Comparison of ENCODE assay signal across 8 cellular contexts in the genomic region with DNA sequence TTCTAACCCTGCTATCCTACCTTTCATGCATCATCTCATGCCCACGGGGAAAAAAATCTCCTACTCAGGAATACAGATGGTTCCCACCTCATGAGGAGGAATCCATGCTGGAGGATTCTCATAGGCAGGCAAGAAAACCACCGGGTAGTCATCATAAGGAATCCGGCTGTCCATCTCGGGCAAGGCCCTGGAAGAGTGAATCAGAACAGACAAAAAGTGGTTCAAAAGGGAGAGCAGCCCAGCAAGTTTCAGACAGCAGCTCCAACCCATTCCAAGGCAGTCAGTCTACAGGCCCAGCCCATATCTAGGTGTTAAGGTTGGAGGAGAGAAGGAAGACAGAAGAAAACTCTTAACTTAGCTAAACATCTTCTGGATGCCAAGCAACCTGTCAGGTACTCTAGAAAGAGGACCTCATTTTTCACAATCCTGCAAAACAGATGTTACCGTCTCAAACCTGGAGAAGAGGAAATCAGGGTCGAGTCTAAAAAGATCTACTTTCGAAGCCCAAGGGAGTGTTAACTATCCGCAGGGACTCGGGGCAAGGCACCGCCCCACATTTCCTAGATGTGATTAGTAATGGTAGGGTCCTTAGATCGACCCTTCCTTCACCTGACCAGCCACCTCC. TPM values are rescaled to one million over a fixed set of nuclear protein-coding genes. Genes with fewer than 3 reads are reported as not detected.
DNase-seq lines count a peak whose midpoint lies in the region; ATAC-seq and TF ChIP-seq lines count a peak whose summit lies in the region.

No MANE protein-coding gene starts in this region.

- POLR2A ChIA-PET in PC-3 (lab: Charles Lee; ENCODE audit: unreplicated experiment) = interaction anchor here (0.6 kb wide), 1 partner anchor 156 kb away, joined by 3 read pairs; a partner anchor contains a TSS

- ATAC-seq in GM19023 (IDR thresholded peaks at IDR 0.05; ENCODE audit: unreplicated experiment) = peak; percentile 27
- ATAC-seq in PC-3 = no peak

- H4K20me1 ChIP-seq in PC-3 (ENCODE audit: low read length) = peaks cover 9% of the 10 kb centered on the region

- H3K27me3 ChIP-seq in PC-3 (ENCODE audit: low read length) (no peaks in the 10 kb centered on the region), esophagus (ENCODE audit: control insufficient read depth in 1 of 2, insufficient read depth in 2 of 2, low read length in 2 of 2) (no peaks in the 10 kb centered on the region)

- peaks cover 2% of the 10 kb centered on the region for H3K9me3 Mint-ChIP-seq in progenitor cell of endocrine pancreas (ENCODE audit: low read depth)

- CTCF ChIA-PET in PC-3 (lab: Charles Lee) = interaction anchor here (0.7 to 2.0 kb wide), 2 partner anchors 156 to 188 kb away, joined by 3 to 8 read pairs; a partner anchor contains a TSS

- DNase-seq in PC-3 (peak; percentile 14), progenitor cell of endocrine pancreas (ENCODE audit: low spot score, unreplicated experiment) (no peak), nucleus accumbens (lab: John Stamatoyannopoulos, UW) (no peak), germinal center (ENCODE audit: low spot score) (no peak), NCI-H345 (lab: John Stamatoyannopoulos, UW) (no peak), H4 (ENCODE audit: low spot score) (no peak)

- no peaks in the 10 kb centered on the region for H3K27me3 Mint-ChIP-seq in progenitor cell of endocrine pancreas

- intact Hi-C loops in PC-3 (cut with micrococcal nuclease) = no loop called here

- H3K36me3 ChIP-seq in PC-3 (ENCODE audit: low read depth, low read length) (peaks cover 10% of the 10 kb centered on the region; the same call in 1 of the 2 replicates), esophagus (ENCODE audit: control insufficient read depth in 2 of 2, insufficient read depth in 2 of 2, low read length in 1 of 2) (peaks cover 0 to 5% of the 10 kb centered on the region in 2 donors)

- peak overlapping the region; percentile 94 for H2AFZ ChIP-seq in PC-3 (ENCODE audit: low read length)

- H3K9me3 ChIP-seq in PC-3 (ENCODE audit: low read length) = no peaks in the 10 kb centered on the region
- H3K9me3 ChIP-seq in esophagus (ENCODE audit: control insufficient read depth in 2 of 2, insufficient read depth in 1 of 2, low read depth in 1 of 2, low read length in 1 of 2) = no peaks in the 10 kb centered on the region

- peak overlapping the region; percentile 93 for H3K4me3 ChIP-seq in PC-3 (ENCODE audit: low read length)
- H3K4me3 ChIP-seq in esophagus (ENCODE audit: low read depth in 1 of 2, low read length in 2 of 2) = peak overlapping the region; percentile 52 to 73

- no peak for TF ChIP-seq CTCF in PC-3 (conservative IDR thresholded peaks at IDR 0.05; ENCODE audit: low read depth, low read length)
- TF ChIP-seq CTCF in progenitor cell of endocrine pancreas (IDR thresholded peaks at IDR 0.05; ENCODE audit: unreplicated experiment) = no peak

- peak overlapping the region; percentile 94 for H3K4me2 ChIP-seq in PC-3 (ENCODE audit: low read length)

- H3K9me2 ChIP-seq in PC-3 (replicated peaks; ENCODE audit: low read length) = no peaks in the 10 kb centered on the region

- H3K4me1 Mint-ChIP-seq in progenitor cell of endocrine pancreas (ENCODE audit: low read depth) = peaks cover 9% of the 10 kb centered on the region

- WGBS in esophagus, 2 donors = 22 to 50% methylated on average over 11 of the region's 11 CpGs

- no peaks in the 10 kb centered on the region for H3K36me3 Mint-ChIP-seq in progenitor cell of endocrine pancreas (ENCODE audit: insufficient read depth)

- peak overlapping the region; percentile 91 for H3K4me3 Mint-ChIP-seq in progenitor cell of endocrine pancreas (ENCODE audit: low read depth)

- H3K4me1 ChIP-seq in PC-3 (ENCODE audit: insufficient read depth, low read length) = peaks cover 23% of the 10 kb centered on the region
- H3K4me1 ChIP-seq in esophagus (ENCODE audit: control insufficient read depth in 2 of 2, insufficient read depth in 2 of 2, low read length in 1 of 2) = no peaks in the 10 kb centered on the region

- H3F3A ChIP-seq in PC-3 (ENCODE audit: low read length, unreplicated experiment) = peaks cover 5% of the 10 kb centered on the region

- H3K27ac ChIP-seq in PC-3 (ENCODE audit: low read length) (peak overlapping the region; percentile 7; the same call in 1 of the 2 replicates), esophagus (ENCODE audit: low read depth in 2 of 2, low read length in 1 of 2) (peak overlapping the region; percentile 71 to 84)

- peak overlapping the region; percentile 88 for H3K9ac ChIP-seq in PC-3 (ENCODE audit: low read length)

- peak overlapping the region; percentile 88 for H3K27ac Mint-ChIP-seq in progenitor cell of endocrine pancreas

- BruUV-seq in PC-3 (replicated peaks; lab: Mats Ljungman, UMichigan) = TSS peak; percentile 79

- peaks cover 53% of the 10 kb centered on the region for H3K79me2 ChIP-seq in PC-3 (ENCODE audit: low read length)

RNA-seq across cellular contexts. Expression of a gene that starts 0.4 kb away (rescaled TPM):
- total RNA-seq in PC-3 (2014; rRNA removed) = 69.5 and 83.0 TPM in 2 replicates
- 10 to 100 TPM; 54.2 to 78.0 TPM for polyA plus RNA-seq in esophagus
- 38.2 and 42.2 TPM in 2 replicates for total RNA-seq in progenitor cell of endocrine pancreas
- total RNA-seq in H4 (2014; rRNA removed; shearing (Covaris generic)) = 84.9 and 146 TPM in 2 replicates

RNA-seq across cellular contexts. Expression of a gene that starts 0.6 kb away (rescaled TPM):
- total RNA-seq in PC-3 (2014; rRNA removed) = 35.8 and 43.5 TPM in 2 replicates
- polyA plus RNA-seq in esophagus = 1 to 10 TPM; 1.7 to 3.5 TPM
- total RNA-seq in progenitor cell of endocrine pancreas = 17.0 and 18.0 TPM in 2 replicates
- total RNA-seq in H4 (2014; rRNA removed; shearing (Covaris generic)) = 37.5 TPM in 2 replicates

RNA-seq across cellular contexts. Expression of a gene that starts 7.3 kb away (rescaled TPM):
- total RNA-seq in PC-3 (2014; rRNA removed) (not detected in 2 replicates), progenitor cell of endocrine pancreas (not detected in 2 replicates)
- polyA plus RNA-seq in esophagus = not detected
- not detected in 2 replicates for total RNA-seq in H4 (2014; rRNA removed; shearing (Covaris generic))

RNA-seq across cellular contexts. Expression of a gene that starts 21.1 kb away (rescaled TPM):
- total RNA-seq in PC-3 (2014; rRNA removed) (not detected in 2 replicates), progenitor cell of endocrine pancreas (not detected in 2 replicates)
- polyA plus RNA-seq in esophagus = not detected
- total RNA-seq in H4 (2014; rRNA removed; shearing (Covaris generic)) = not detected in 2 replicates

RNA-seq across cellular contexts. Expression of a gene that starts 29.3 kb away (rescaled TPM):
- total RNA-seq in PC-3 (2014; rRNA removed) = 0.62 TPM in 1 of 2 replicates, not detected in the other
- polyA plus RNA-seq in esophagus = under 1 TPM in 1 of 2 donors, not detected in 1; 0.06 TPM
- total RNA-seq in progenitor cell of endocrine pancreas = 0.38 TPM in 1 of 2 replicates, not detected in the other
- not detected in 2 replicates for total RNA-seq in H4 (2014; rRNA removed; shearing (Covaris generic))
